ENCODE assay signal across 29 cellular contexts in the genomic region with DNA sequence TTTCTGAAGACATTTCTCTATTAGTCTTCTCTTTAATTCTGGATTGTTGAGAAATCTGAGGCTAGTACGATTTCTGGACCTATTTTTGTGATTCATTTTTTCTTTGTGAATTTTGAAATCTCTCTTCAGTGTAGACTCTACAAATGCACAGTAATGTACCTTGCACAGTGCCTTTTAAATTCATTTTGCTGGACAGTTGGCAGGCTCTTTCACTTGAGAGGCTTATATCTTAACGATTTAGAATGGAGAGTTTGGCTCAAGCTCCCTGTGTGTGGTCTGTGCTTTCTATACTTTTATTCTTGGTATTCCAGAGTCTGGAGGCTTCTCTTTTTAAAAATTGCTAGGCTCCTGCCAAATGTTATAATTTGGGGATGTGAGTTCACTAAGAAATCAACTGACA.
"Had no signal": no experiment of that assay in that cellular context is flagged by ENCODE, and none has a peak within 500 bp of the region (broad histone marks: within the 10 kb centered on the region; RNA-seq: fewer than 3 reads in every experiment).

No MANE protein-coding gene starts in this region.

- H3K4me1 ChIP-seq: ascending aorta, breast epithelium had no signal

- H3K36me3 ChIP-seq: ascending aorta, breast epithelium, gastrocnemius medialis had no signal

- H3K9me3 Mint-ChIP-seq: activated naive CD4-positive, alpha-beta T cell treated with anti-CD3 and anti-CD28 coated beads for 36 hours; activated naive CD4-positive, alpha-beta T cell treated with anti-CD3 and anti-CD28 coated beads, Interleukin-2, amount 50 U/mL, for 24 hours; activated T-helper 2 cell treated with anti-CD3 and anti-CD28 coated beads, Interferon-gamma antibody, Interleukin-2, Interleukin-4, amounts not matched to agents 10 μg/mL and 5 μg/mL and 100 μg/mL, durations not matched to agents 14 hours and 24 hours and 36 hours; central memory CD8-positive, alpha-beta T cell had no signal

- ATAC-seq: activated CD4-positive, alpha-beta T cell treated with anti-CD3 and anti-CD28 coated beads for 36 hours; activated CD8-positive, alpha-beta memory T cell treated with anti-CD3 and anti-CD28 coated beads, Interleukin-2, amount 10 ng/mL, durations not matched to agents 7 days and 5 days; activated CD8-positive, alpha-beta T cell treated with anti-CD3 and anti-CD28 coated beads, Interleukin-2, amount 10 ng/mL, durations not matched to agents 7 days and 5 days; esophagus mucosa; foreskin keratinocyte; gastrocnemius medialis had no signal

- H3K27ac Mint-ChIP-seq: activated CD4-positive, alpha-beta memory T cell treated with anti-CD3 and anti-CD28 coated beads for 36 hours; activated CD4-positive, alpha-beta T cell treated with anti-CD3 and anti-CD28 coated beads for 36 hours; activated CD4-positive, alpha-beta T cell treated with anti-CD3 and anti-CD28 coated beads, Interleukin-2, amount 10 ng/mL, durations not matched to agents 24 days and 14 days; activated CD8-positive, alpha-beta memory T cell treated with anti-CD3 and anti-CD28 coated beads, Interleukin-2, amount 10 ng/mL, durations not matched to agents 7 days and 5 days; activated CD8-positive, alpha-beta T cell treated with anti-CD3 and anti-CD28 coated beads, Interleukin-2, amount 10 ng/mL, durations not matched to agents 7 days and 5 days; activated naive CD4-positive, alpha-beta T cell treated with anti-CD3 and anti-CD28 coated beads for 36 hours; activated naive CD8-positive, alpha-beta T cell treated with anti-CD3 and anti-CD28 coated beads for 36 hours; activated T-helper 1 cell treated with anti-CD3 and anti-CD28 coated beads, Interleukin-12 subunit alpha, Interleukin-12 subunit beta, Interleukin-2, Interleukin-4 antibody, amounts not matched to agents 30 ng/mL and 10 ng/mL and 1 ng/mL, durations not matched to agents 14 hours and 24 hours and 36 hours; activated T-helper 2 cell treated with anti-CD3 and anti-CD28 coated beads, Interferon-gamma antibody, Interleukin-2, Interleukin-4, amounts not matched to agents 10 μg/mL and 5 μg/mL and 100 μg/mL, durations not matched to agents 14 hours and 24 hours and 36 hours; brain; dendritic cell treated with granulocyte-macrophage colony-stimulating factor and Interleukin-4, amounts not matched to agents 40 ng/mL and 50 ng/mL, for 4 days; endodermal cell had no signal

- H3K27ac ChIP-seq: ascending aorta, breast epithelium, coronary artery, foreskin keratinocyte, gastrocnemius medialis had no signal

- H3K4me3 ChIP-seq: ascending aorta, breast epithelium, coronary artery, dorsolateral prefrontal cortex, gastrocnemius medialis had no signal

- DNase-seq: activated CD4-positive, alpha-beta memory T cell treated with anti-CD3 and anti-CD28 coated beads for 36 hours; activated CD4-positive, alpha-beta T cell treated with anti-CD3 and anti-CD28 coated beads for 36 hours; activated CD4-positive, alpha-beta T cell treated with anti-CD3 and anti-CD28 coated beads, Interleukin-2, amount 10 ng/mL, durations not matched to agents 24 days and 14 days; activated CD4-positive, CD25-positive, alpha-beta regulatory T cell; activated CD4-positive, CD25-positive, alpha-beta regulatory T cell treated with anti-CD3 and anti-CD28 coated beads, Interleukin-2, amount 50 U/mL, for 72 hours; activated CD8-positive, alpha-beta memory T cell treated with anti-CD3 and anti-CD28 coated beads, Interleukin-2, amount 10 ng/mL, durations not matched to agents 7 days and 5 days; activated CD8-positive, alpha-beta memory T cell treated with anti-CD3 and anti-CD28 coated beads, Interleukin-2, amount 50 U/mL, for 4 hours; activated CD8-positive, alpha-beta T cell treated with anti-CD3 and anti-CD28 coated beads, Interleukin-2, amount 10 ng/mL, durations not matched to agents 7 days and 5 days; activated effector memory CD4-positive, alpha-beta T cell treated with anti-CD3 and anti-CD28 coated beads, Interleukin-2, amount 50 U/mL, for 16 hours; activated naive CD4-positive, alpha-beta T cell treated with anti-CD3 and anti-CD28 coated beads for 36 hours; activated naive CD8-positive, alpha-beta T cell treated with anti-CD3 and anti-CD28 coated beads for 36 hours; activated T-cell treated with anti-CD3 and anti-CD28 coated beads, Interleukin-2, amount 50 U/mL, for 1 hour; activated T-cell treated with anti-CD3 and anti-CD28 coated beads, Interleukin-2, amount 50 U/mL, for 48 hours; dorsolateral prefrontal cortex; effector memory CD4-positive, alpha-beta T cell; endodermal cell; foreskin keratinocyte; gastrocnemius medialis; T-helper 2 cell had no signal

- H3K4me1 Mint-ChIP-seq: activated CD4-positive, alpha-beta T cell treated with anti-CD3 and anti-CD28 coated beads for 36 hours; activated naive CD4-positive, alpha-beta T cell treated with anti-CD3 and anti-CD28 coated beads, Interleukin-2, amount 50 U/mL, for 24 hours; activated naive CD8-positive, alpha-beta T cell treated with anti-CD3 and anti-CD28 coated beads for 36 hours; central memory CD8-positive, alpha-beta T cell had no signal

- H3K4me3 Mint-ChIP-seq: activated CD4-positive, alpha-beta memory T cell treated with anti-CD3 and anti-CD28 coated beads for 36 hours; activated CD4-positive, alpha-beta T cell treated with anti-CD3 and anti-CD28 coated beads for 36 hours; activated CD4-positive, alpha-beta T cell treated with anti-CD3 and anti-CD28 coated beads, Interleukin-2, amount 10 ng/mL, durations not matched to agents 24 days and 14 days; activated CD8-positive, alpha-beta memory T cell treated with anti-CD3 and anti-CD28 coated beads, Interleukin-2, amount 10 ng/mL, durations not matched to agents 7 days and 5 days; activated CD8-positive, alpha-beta T cell treated with anti-CD3 and anti-CD28 coated beads, Interleukin-2, amount 10 ng/mL, durations not matched to agents 7 days and 5 days; activated naive CD4-positive, alpha-beta T cell treated with anti-CD3 and anti-CD28 coated beads for 36 hours; activated naive CD4-positive, alpha-beta T cell treated with anti-CD3 and anti-CD28 coated beads, Interleukin-2, amount 50 U/mL, for 24 hours; activated naive CD8-positive, alpha-beta T cell treated with anti-CD3 and anti-CD28 coated beads for 36 hours; activated T-helper 1 cell treated with anti-CD3 and anti-CD28 coated beads, Interleukin-12 subunit alpha, Interleukin-12 subunit beta, Interleukin-2, Interleukin-4 antibody, amounts not matched to agents 30 ng/mL and 10 ng/mL and 1 ng/mL, durations not matched to agents 14 hours and 24 hours and 36 hours; brain; central memory CD8-positive, alpha-beta T cell; dendritic cell treated with granulocyte-macrophage colony-stimulating factor and Interleukin-4, amounts not matched to agents 40 ng/mL and 50 ng/mL, for 4 days; endodermal cell had no signal

- H3K9me3 ChIP-seq: ascending aorta, breast epithelium, gastrocnemius medialis had no signal

- H3K27me3 ChIP-seq: ascending aorta, breast epithelium, dorsolateral prefrontal cortex, foreskin keratinocyte, gastrocnemius medialis had no signal

- H3K27me3 Mint-ChIP-seq: activated CD4-positive, alpha-beta memory T cell treated with anti-CD3 and anti-CD28 coated beads for 36 hours; activated CD4-positive, alpha-beta T cell treated with anti-CD3 and anti-CD28 coated beads for 36 hours; activated CD8-positive, alpha-beta memory T cell treated with anti-CD3 and anti-CD28 coated beads, Interleukin-2, amount 10 ng/mL, durations not matched to agents 7 days and 5 days; activated naive CD4-positive, alpha-beta T cell treated with anti-CD3 and anti-CD28 coated beads, Interleukin-2, amount 50 U/mL, for 24 hours; activated naive CD8-positive, alpha-beta T cell treated with anti-CD3 and anti-CD28 coated beads for 36 hours; central memory CD8-positive, alpha-beta T cell; dendritic cell treated with granulocyte-macrophage colony-stimulating factor and Interleukin-4, amounts not matched to agents 40 ng/mL and 50 ng/mL, for 4 days had no signal
